In the genomic region with DNA sequence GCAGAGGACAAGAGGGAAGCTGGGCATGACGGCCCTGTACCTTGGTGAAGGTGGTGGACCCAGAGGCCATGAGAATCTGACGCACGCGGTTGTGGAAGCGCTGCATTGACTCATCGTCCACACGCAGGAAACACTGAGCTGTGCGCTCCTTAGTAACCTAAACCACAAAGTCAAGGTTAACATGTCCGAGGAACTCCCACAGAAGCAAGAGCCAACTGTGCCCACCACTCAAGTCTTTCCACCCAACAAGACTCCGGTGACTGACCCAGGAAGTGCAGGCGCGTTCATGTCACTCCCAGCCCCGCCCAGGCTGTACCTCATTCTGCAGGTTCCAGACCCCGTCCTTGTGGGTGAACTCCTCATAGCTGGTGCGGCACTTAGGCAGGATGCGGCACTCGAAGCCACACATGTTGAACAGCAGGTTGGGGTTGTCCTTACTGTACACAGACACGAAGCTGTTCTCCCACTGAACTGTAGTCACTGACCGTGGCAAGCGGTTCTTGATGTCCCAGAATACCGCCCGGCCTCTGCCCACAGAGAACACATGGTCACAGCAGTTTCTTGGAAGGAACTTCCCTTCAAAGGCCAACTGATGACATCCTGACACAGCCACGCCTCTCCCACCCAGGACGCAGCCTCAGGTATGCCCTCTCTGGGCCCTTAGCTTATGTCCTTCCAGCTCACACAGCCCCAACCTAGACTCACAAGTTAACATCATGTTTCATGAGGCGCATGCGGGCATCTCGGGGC, we compare ENCODE assay signal across 1 cellular context.
TF ChIP-seq lines count a peak whose summit lies in the region.

No MANE protein-coding gene starts in this region.

TF ChIP-seq in K562, 482 proteins besides CTCF, POLR2A, EP300 and RAD21:
- TF ChIP-seq SNIP1 (IDR thresholded peaks at IDR 0.05; ENCODE audit: low read depth) (no peak), RBFOX2 (IDR thresholded peaks at IDR 0.05; ENCODE audit: low read depth, low read length) (peak; percentile 44), POLR2G (IDR thresholded peaks at IDR 0.05; ENCODE audit: low read depth, low read length) (peak; percentile 34; the same call in 1 of the 2 replicates), ZNF354B (CRISPR knock-in tag; IDR thresholded peaks at IDR 0.05) (no peak)
- TF ChIP-seq, protein P1, sequence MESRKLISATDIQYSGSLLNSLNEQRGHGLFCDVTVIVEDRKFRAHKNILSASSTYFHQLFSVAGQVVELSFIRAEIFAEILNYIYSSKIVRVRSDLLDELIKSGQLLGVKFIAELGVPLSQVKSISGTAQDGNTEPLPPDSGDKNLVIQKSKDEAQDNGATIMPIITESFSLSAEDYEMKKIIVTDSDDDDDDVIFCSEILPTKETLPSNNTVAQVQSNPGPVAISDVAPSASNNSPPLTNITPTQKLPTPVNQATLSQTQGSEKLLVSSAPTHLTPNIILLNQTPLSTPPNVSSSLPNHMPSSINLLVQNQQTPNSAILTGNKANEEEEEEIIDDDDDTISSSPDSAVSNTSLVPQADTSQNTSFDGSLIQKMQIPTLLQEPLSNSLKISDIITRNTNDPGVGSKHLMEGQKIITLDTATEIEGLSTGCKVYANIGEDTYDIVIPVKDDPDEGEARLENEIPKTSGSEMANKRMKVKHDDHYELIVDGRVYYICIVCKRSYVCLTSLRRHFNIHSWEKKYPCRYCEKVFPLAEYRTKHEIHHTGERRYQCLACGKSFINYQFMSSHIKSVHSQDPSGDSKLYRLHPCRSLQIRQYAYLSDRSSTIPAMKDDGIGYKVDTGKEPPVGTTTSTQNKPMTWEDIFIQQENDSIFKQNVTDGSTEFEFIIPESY (CRISPR knock-in tag; IDR thresholded peaks at IDR 0.05): peak; percentile 63; the same call in 1 of the 2 replicates
